Comparison of ENCODE assay signal across 24 cellular contexts in the genomic region with DNA sequence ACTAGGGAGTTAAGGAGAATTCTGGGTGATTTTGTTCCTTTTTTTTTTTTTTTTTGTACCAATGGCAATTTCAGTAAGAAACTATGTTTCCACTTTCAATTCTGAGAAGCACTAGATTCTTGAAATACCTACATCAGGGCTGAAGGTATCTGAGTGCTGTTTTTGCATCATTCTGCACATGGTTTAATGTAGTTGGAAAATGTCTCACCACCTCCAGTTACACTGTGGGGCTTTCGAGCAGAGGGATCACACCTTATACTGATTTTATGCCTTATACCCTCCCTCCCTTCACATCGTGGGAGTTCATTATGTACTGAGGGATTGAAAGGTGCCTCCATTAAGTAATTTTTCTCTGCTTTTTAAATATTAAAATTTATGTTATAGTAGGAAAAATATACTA.
"Had no signal": no experiment of that assay in that cellular context is flagged by ENCODE, and none has a peak within 500 bp of the region (broad histone marks: within the 10 kb centered on the region; RNA-seq: fewer than 3 reads in every experiment).

No MANE protein-coding gene starts in this region.

- H3K27me3 Mint-ChIP-seq: dendritic cell treated with granulocyte-macrophage colony-stimulating factor and Interleukin-4, amounts not matched to agents 40 ng/mL and 50 ng/mL, for 4 days; naive thymus-derived CD8-positive, alpha-beta T cell; stimulated activated memory B cell treated with anti-CD40 and anti-IgM and Interleukin-4, amounts not matched to agents 10 μg/mL and 1 μg/mL and 100 μg/mL, for 72 hours had no signal

- FAIRE-seq: keratinocyte had no signal

- H3K36me3 Mint-ChIP-seq: stimulated activated memory B cell treated with anti-CD40 and anti-IgM and Interleukin-4, amounts not matched to agents 10 μg/mL and 1 μg/mL and 100 μg/mL, for 72 hours had no signal

- H3K27ac Mint-ChIP-seq: dendritic cell treated with granulocyte-macrophage colony-stimulating factor and Interleukin-4, amounts not matched to agents 40 ng/mL and 50 ng/mL, for 4 days; endodermal cell; nephron progenitor cell; stimulated activated memory B cell treated with anti-CD40 and anti-IgM and Interleukin-4, amounts not matched to agents 10 μg/mL and 1 μg/mL and 100 μg/mL, for 72 hours had no signal

- H3K4me3 Mint-ChIP-seq: dendritic cell treated with granulocyte-macrophage colony-stimulating factor and Interleukin-4, amounts not matched to agents 40 ng/mL and 50 ng/mL, for 4 days; endodermal cell; naive thymus-derived CD8-positive, alpha-beta T cell; nephron progenitor cell; stimulated activated memory B cell treated with anti-CD40 and anti-IgM and Interleukin-4, amounts not matched to agents 10 μg/mL and 1 μg/mL and 100 μg/mL, for 72 hours had no signal

- H3K4me1 Mint-ChIP-seq: naive thymus-derived CD8-positive, alpha-beta T cell; stimulated activated memory B cell treated with anti-CD40 and anti-IgM and Interleukin-4, amounts not matched to agents 10 μg/mL and 1 μg/mL and 100 μg/mL, for 72 hours had no signal

- DNase-seq: effector CD8-positive, alpha-beta T cell; endodermal cell; foreskin fibroblast; gastrocnemius medialis; head of caudate nucleus; left ventricle myocardium superior; lower lobe of right lung; naive thymus-derived CD8-positive, alpha-beta T cell; nephron progenitor cell; occipital lobe; ovary; posterior cingulate gyrus; psoas muscle; right cardiac atrium; sigmoid colon; stimulated activated CD4-positive, alpha-beta T cell treated with anti-CD3 and anti-CD28 coated beads, Interleukin-2, amount 100 ng/mL, for 24 hours; stimulated activated CD4-positive, alpha-beta T cell treated with anti-CD3 and anti-CD28 coated beads, Interleukin-4, amount 100 ng/mL, for 4 hours; stomach; thyroid gland; trophoblast cell had no signal

- ATAC-seq: esophagus mucosa; gastrocnemius medialis; left ventricle myocardium superior; lower lobe of right lung; naive thymus-derived CD8-positive, alpha-beta T cell; psoas muscle; right cardiac atrium; stimulated activated memory B cell treated with anti-CD40 and anti-IgM and Interleukin-4, amounts not matched to agents 10 μg/mL and 1 μg/mL and 100 μg/mL, for 72 hours had no signal

- H3K9me3 Mint-ChIP-seq: dendritic cell treated with granulocyte-macrophage colony-stimulating factor and Interleukin-4, amounts not matched to agents 40 ng/mL and 50 ng/mL, for 4 days; endodermal cell; naive thymus-derived CD8-positive, alpha-beta T cell; nephron progenitor cell; stimulated activated memory B cell treated with anti-CD40 and anti-IgM and Interleukin-4, amounts not matched to agents 10 μg/mL and 1 μg/mL and 100 μg/mL, for 72 hours had no signal
